1 cellular context compared by ENCODE assay signal in the genomic region with DNA sequence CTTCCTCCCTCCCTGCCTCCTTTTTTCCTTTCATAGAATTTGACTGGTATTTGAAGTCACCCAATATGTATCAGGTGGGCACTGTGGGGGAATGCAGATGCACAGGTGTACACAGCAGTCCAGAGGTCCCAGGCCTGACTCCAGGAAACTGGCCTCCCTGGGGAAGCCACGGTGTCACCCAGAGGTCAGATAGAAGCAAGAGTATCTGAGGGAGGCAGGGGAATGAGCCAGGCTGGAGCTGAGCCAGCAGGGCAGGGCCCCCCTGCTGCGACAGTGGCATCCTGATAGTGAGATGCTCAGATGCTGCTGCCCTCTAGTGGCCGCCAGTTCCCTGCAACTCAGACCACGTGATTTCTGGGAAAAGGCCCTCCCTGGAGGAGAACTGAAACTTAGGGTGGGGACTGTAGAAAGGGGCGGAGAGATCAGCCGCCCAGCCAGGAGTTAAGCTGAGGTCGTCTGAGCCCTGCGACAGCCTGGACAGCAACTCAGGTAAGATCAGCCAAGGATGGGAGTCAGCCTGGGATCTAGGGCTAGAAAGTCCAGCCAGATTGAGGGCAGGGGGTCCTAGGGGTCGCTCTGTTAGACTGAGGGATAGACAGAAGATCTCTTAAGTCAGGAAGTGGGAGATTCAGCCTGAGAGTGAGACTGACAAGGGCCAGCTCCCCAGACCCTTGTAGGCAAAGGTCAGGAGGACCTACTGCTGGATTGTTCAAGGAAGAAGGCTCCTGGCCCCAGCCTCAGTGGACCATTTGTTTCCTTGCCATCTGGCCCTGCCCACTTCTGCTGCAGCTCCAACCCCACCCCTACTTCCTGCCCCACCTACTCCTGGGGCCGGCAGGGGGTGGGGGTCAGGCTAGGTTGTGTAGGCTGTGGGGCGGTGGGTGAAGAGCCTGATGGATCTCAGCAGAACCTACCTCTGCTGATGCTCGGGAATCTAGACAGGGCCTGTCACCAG.
TF ChIP-seq lines count a peak whose summit lies in the region.

A gene with protein sequence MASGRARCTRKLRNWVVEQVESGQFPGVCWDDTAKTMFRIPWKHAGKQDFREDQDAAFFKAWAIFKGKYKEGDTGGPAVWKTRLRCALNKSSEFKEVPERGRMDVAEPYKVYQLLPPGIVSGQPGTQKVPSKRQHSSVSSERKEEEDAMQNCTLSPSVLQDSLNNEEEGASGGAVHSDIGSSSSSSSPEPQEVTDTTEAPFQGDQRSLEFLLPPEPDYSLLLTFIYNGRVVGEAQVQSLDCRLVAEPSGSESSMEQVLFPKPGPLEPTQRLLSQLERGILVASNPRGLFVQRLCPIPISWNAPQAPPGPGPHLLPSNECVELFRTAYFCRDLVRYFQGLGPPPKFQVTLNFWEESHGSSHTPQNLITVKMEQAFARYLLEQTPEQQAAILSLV (plus strand): TSS at position 416 of the 955 bp plus-strand sequence. CDS start 880 bp downstream, outside the sequence.

TF ChIP-seq in HepG2, 621 proteins besides CTCF, POLR2A, EP300 and RAD21 (continued from another document and continues in another):
- TF ChIP-seq, protein P1, sequence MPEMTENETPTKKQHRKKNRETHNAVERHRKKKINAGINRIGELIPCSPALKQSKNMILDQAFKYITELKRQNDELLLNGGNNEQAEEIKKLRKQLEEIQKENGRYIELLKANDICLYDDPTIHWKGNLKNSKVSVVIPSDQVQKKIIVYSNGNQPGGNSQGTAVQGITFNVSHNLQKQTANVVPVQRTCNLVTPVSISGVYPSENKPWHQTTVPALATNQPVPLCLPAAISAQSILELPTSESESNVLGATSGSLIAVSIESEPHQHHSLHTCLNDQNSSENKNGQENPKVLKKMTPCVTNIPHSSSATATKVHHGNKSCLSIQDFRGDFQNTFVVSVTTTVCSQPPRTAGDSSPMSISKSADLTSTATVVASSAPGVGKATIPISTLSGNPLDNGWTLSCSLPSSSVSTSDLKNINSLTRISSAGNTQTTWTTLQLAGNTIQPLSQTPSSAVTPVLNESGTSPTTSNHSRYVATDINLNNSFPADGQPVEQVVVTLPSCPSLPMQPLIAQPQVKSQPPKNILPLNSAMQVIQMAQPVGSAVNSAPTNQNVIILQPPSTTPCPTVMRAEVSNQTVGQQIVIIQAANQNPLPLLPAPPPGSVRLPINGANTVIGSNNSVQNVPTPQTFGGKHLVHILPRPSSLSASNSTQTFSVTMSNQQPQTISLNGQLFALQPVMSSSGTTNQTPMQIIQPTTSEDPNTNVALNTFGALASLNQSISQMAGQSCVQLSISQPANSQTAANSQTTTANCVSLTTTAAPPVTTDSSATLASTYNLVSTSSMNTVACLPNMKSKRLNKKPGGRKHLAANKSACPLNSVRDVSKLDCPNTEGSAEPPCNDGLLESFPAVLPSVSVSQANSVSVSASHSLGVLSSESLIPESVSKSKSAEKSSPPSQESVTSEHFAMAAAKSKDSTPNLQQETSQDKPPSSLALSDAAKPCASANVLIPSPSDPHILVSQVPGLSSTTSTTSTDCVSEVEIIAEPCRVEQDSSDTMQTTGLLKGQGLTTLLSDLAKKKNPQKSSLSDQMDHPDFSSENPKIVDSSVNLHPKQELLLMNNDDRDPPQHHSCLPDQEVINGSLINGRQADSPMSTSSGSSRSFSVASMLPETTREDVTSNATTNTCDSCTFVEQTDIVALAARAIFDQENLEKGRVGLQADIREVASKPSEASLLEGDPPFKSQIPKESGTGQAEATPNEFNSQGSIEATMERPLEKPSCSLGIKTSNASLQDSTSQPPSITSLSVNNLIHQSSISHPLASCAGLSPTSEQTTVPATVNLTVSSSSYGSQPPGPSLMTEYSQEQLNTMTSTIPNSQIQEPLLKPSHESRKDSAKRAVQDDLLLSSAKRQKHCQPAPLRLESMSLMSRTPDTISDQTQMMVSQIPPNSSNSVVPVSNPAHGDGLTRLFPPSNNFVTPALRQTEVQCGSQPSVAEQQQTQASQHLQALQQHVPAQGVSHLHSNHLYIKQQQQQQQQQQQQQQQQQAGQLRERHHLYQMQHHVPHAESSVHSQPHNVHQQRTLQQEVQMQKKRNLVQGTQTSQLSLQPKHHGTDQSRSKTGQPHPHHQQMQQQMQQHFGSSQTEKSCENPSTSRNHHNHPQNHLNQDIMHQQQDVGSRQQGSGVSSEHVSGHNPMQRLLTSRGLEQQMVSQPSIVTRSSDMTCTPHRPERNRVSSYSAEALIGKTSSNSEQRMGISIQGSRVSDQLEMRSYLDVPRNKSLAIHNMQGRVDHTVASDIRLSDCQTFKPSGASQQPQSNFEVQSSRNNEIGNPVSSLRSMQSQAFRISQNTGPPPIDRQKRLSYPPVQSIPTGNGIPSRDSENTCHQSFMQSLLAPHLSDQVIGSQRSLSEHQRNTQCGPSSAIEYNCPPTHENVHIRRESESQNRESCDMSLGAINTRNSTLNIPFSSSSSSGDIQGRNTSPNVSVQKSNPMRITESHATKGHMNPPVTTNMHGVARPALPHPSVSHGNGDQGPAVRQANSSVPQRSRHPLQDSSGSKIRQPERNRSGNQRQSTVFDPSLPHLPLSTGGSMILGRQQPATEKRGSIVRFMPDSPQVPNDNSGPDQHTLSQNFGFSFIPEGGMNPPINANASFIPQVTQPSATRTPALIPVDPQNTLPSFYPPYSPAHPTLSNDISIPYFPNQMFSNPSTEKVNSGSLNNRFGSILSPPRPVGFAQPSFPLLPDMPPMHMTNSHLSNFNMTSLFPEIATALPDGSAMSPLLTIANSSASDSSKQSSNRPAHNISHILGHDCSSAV (CRISPR knock-in tag; IDR thresholded peaks at IDR 0.05; ENCODE audit: borderline replicate concordance), result peak; percentile 86; the same call in 1 of the 2 replicates
- peak; percentile 73; the same call in 1 of the 2 replicates for TF ChIP-seq ZNF3 (CRISPR knock-in tag; IDR thresholded peaks at IDR 0.05)
- no peak for TF ChIP-seq TCF7L2 (IDR thresholded peaks at IDR 0.05; ENCODE audit: low read depth, low read length)
- peak; percentile 94; the same call in 1 of the 2 replicates for TF ChIP-seq ZNF782 (CRISPR knock-in tag; IDR thresholded peaks at IDR 0.05; ENCODE audit: borderline replicate concordance)
- TF ChIP-seq, protein P2, sequence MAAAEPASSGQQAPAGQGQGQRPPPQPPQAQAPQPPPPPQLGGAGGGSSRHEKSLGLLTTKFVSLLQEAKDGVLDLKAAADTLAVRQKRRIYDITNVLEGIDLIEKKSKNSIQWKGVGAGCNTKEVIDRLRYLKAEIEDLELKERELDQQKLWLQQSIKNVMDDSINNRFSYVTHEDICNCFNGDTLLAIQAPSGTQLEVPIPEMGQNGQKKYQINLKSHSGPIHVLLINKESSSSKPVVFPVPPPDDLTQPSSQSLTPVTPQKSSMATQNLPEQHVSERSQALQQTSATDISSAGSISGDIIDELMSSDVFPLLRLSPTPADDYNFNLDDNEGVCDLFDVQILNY (CRISPR knock-in tag; conservative IDR thresholded peaks at IDR 0.05), result 0 out of 2 replicates have a peak, but pooled peaks have one; percentile 33
- no peak for TF ChIP-seq NFRKB (IDR thresholded peaks at IDR 0.05)
- no peak for TF ChIP-seq ZKSCAN5 (CRISPR knock-in tag; IDR thresholded peaks at IDR 0.05)
- peak; percentile 91; the same call in 1 of the 2 replicates for TF ChIP-seq GTF2F1 (IDR thresholded peaks at IDR 0.05; ENCODE audit: low read length)
- peak; percentile 94 for TF ChIP-seq JARID2 (CRISPR knock-in tag; IDR thresholded peaks at IDR 0.05; ENCODE audit: insufficient replicate concordance)
- no peak for TF ChIP-seq EED (CRISPR knock-in tag; IDR thresholded peaks at IDR 0.05)
- TF ChIP-seq ZNF562 (CRISPR knock-in tag; IDR thresholded peaks at IDR 0.05; ENCODE audit: borderline replicate concordance), result no peak
- peak; percentile 88 for TF ChIP-seq ELF1 (CRISPR knock-in tag; IDR thresholded peaks at IDR 0.05)
- TF ChIP-seq ZEB1 (IDR thresholded peaks at IDR 0.05; ENCODE audit: insufficient replicate concordance, low read depth), result peak; percentile 84
- peak; percentile 99 for TF ChIP-seq KDM2A (CRISPR knock-in tag; IDR thresholded peaks at IDR 0.05; ENCODE audit: borderline replicate concordance, low read depth)
- TF ChIP-seq, protein P3, sequence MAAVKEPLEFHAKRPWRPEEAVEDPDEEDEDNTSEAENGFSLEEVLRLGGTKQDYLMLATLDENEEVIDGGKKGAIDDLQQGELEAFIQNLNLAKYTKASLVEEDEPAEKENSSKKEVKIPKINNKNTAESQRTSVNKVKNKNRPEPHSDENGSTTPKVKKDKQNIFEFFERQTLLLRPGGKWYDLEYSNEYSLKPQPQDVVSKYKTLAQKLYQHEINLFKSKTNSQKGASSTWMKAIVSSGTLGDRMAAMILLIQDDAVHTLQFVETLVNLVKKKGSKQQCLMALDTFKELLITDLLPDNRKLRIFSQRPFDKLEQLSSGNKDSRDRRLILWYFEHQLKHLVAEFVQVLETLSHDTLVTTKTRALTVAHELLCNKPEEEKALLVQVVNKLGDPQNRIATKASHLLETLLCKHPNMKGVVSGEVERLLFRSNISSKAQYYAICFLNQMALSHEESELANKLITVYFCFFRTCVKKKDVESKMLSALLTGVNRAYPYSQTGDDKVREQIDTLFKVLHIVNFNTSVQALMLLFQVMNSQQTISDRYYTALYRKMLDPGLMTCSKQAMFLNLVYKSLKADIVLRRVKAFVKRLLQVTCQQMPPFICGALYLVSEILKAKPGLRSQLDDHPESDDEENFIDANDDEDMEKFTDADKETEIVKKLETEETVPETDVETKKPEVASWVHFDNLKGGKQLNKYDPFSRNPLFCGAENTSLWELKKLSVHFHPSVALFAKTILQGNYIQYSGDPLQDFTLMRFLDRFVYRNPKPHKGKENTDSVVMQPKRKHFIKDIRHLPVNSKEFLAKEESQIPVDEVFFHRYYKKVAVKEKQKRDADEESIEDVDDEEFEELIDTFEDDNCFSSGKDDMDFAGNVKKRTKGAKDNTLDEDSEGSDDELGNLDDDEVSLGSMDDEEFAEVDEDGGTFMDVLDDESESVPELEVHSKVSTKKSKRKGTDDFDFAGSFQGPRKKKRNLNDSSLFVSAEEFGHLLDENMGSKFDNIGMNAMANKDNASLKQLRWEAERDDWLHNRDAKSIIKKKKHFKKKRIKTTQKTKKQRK (IDR thresholded peaks at IDR 0.05; ENCODE audit: low read length), result no peak
- TF ChIP-seq, protein P4, sequence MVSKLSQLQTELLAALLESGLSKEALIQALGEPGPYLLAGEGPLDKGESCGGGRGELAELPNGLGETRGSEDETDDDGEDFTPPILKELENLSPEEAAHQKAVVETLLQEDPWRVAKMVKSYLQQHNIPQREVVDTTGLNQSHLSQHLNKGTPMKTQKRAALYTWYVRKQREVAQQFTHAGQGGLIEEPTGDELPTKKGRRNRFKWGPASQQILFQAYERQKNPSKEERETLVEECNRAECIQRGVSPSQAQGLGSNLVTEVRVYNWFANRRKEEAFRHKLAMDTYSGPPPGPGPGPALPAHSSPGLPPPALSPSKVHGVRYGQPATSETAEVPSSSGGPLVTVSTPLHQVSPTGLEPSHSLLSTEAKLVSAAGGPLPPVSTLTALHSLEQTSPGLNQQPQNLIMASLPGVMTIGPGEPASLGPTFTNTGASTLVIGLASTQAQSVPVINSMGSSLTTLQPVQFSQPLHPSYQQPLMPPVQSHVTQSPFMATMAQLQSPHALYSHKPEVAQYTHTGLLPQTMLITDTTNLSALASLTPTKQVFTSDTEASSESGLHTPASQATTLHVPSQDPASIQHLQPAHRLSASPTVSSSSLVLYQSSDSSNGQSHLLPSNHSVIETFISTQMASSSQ (IDR thresholded peaks at IDR 0.05; ENCODE audit: low read depth), result peak; percentile 74; the same call in 1 of the 2 replicates
- TF ChIP-seq, protein P4 (CRISPR knock-in tag; IDR thresholded peaks at IDR 0.05; ENCODE audit: borderline replicate concordance), result peak; percentile 94; the same call in 1 of the 2 replicates
- TF ChIP-seq, protein P5, sequence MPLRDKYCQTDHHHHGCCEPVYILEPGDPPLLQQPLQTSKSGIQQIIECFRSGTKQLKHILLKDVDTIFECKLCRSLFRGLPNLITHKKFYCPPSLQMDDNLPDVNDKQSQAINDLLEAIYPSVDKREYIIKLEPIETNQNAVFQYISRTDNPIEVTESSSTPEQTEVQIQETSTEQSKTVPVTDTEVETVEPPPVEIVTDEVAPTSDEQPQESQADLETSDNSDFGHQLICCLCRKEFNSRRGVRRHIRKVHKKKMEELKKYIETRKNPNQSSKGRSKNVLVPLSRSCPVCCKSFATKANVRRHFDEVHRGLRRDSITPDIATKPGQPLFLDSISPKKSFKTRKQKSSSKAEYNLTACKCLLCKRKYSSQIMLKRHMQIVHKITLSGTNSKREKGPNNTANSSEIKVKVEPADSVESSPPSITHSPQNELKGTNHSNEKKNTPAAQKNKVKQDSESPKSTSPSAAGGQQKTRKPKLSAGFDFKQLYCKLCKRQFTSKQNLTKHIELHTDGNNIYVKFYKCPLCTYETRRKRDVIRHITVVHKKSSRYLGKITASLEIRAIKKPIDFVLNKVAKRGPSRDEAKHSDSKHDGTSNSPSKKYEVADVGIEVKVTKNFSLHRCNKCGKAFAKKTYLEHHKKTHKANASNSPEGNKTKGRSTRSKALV (CRISPR knock-in tag; IDR thresholded peaks at IDR 0.05), result peak; percentile 83; the same call in 1 of the 2 replicates
- no peak for TF ChIP-seq MLLT10 (CRISPR knock-in tag; IDR thresholded peaks at IDR 0.05)
- TF ChIP-seq TOPORS (CRISPR knock-in tag; IDR thresholded peaks at IDR 0.05), result peak; percentile 28; the same call in 1 of the 2 replicates
- TF ChIP-seq DNMT3B (CRISPR knock-in tag; conservative IDR thresholded peaks at IDR 0.05), result peak; percentile 100
- TF ChIP-seq, protein P6, sequence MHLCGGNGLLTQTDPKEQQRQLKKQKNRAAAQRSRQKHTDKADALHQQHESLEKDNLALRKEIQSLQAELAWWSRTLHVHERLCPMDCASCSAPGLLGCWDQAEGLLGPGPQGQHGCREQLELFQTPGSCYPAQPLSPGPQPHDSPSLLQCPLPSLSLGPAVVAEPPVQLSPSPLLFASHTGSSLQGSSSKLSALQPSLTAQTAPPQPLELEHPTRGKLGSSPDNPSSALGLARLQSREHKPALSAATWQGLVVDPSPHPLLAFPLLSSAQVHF (CRISPR knock-in tag; IDR thresholded peaks at IDR 0.05), result 0 out of 2 replicates have a peak, but pooled peaks have one; percentile 49
- 0 out of 2 replicates have a peak, but pooled peaks have one; percentile 23 for TF ChIP-seq MZF1 (CRISPR knock-in tag; IDR thresholded peaks at IDR 0.05; ENCODE audit: borderline replicate concordance)
- peak; percentile 91 for TF ChIP-seq MIER2 (CRISPR knock-in tag; IDR thresholded peaks at IDR 0.05)
